Comparison of ENCODE assay signal across 8 cellular contexts in genomic region chr13:27621366-27622101, GRCh38. TPM values are rescaled to one million over a fixed set of nuclear protein-coding genes. Genes with fewer than 3 reads are reported as not detected.
A peak's percentile ranks its signal among the peaks of the same experiment; 100 is the strongest.
DNase-seq lines count a peak whose midpoint lies in the region; ATAC-seq and TF ChIP-seq lines count a peak whose summit lies in the region.

TSS of gene POLR1D (plus strand) at chr13:27621892. CDS start at chr13:27621984, 92 bp downstream.

- H3K4me3 Mint-ChIP-seq in chondrocyte (ENCODE audit: unreplicated experiment), result peak within 1 kb of the TSS; percentile 90

- peak within 1 kb of the TSS; percentile 95 for H3K27ac Mint-ChIP-seq in chondrocyte (ENCODE audit: unreplicated experiment)

- TF ChIP-seq CTCF in AG04450 (IDR thresholded peaks at IDR 0.05; ENCODE audit: low read depth, low read length), result no peak
- no peak for TF ChIP-seq CTCF in chondrocyte (IDR thresholded peaks at IDR 0.05)
- no peak for TF ChIP-seq CTCF in kidney epithelial cell (IDR thresholded peaks at IDR 0.05; ENCODE audit: insufficient read depth, low read length, poor library complexity, severe bottlenecking)

- H3K9me3 ChIP-seq in AG04450 (ENCODE audit: control insufficient read depth, insufficient read depth, low read length), result no peaks in the 10 kb centered on the region; the same call in 1 of the 2 replicates

- no peaks in the 10 kb centered on the region for H3K9me3 Mint-ChIP-seq in chondrocyte (ENCODE audit: low read depth)

- peak within 1 kb of the TSS; percentile 77 for H3K27ac ChIP-seq in AG04450 (ENCODE audit: low read depth, low read length)

- H3K36me3 Mint-ChIP-seq in chondrocyte (ENCODE audit: low read depth), result peaks cover 3% of the 10 kb centered on the region

- H3K4me3 ChIP-seq in AG04450 (ENCODE audit: low read depth, low read length) (peak within 1 kb of the TSS; percentile 88), kidney epithelial cell (ENCODE audit: low read depth, low read length) (peak within 1 kb of the TSS; percentile 79)

- peak; percentile 47 for ATAC-seq in GM18873 (IDR thresholded peaks at IDR 0.05; ENCODE audit: low FRiP score, unreplicated experiment)
- peak; percentile 60 for ATAC-seq in HG03108 (IDR thresholded peaks at IDR 0.05; ENCODE audit: unreplicated experiment)

- H3K4me1 Mint-ChIP-seq in chondrocyte (ENCODE audit: low read depth), result peaks cover 45% of the 10 kb centered on the region

- no peaks in the 10 kb centered on the region for H3K27me3 Mint-ChIP-seq in chondrocyte (ENCODE audit: low read depth)

- H3K27me3 ChIP-seq in AG04450 (ENCODE audit: control insufficient read depth, insufficient read depth, low read length), result no peaks in the 10 kb centered on the region
- H3K27me3 ChIP-seq in kidney epithelial cell (ENCODE audit: control insufficient read depth, insufficient read depth, low read length), result no peaks in the 10 kb centered on the region

- CTCF ChIA-PET in AG04450 (lab: Charles Lee), result interaction anchor here (0.5 to 2.4 kb wide), 7 partner anchors 9 to 1000 kb away, joined by 3 to 18 read pairs (median 6); no protein-coding TSS in a partner anchor

- H3K36me3 ChIP-seq in kidney epithelial cell (ENCODE audit: control insufficient read depth, insufficient read depth, low read length), result peaks cover 2% of the 10 kb centered on the region

- POLR2A ChIA-PET in AG04450 (lab: Yijun Ruan, JAX), result interaction anchor here (2.3 kb wide), 1 partner anchor 37 kb away, joined by 6 read pairs; no protein-coding TSS in a partner anchor

- DNase-seq in AG04450 (ENCODE audit: low read depth, low spot score) (no peak), NCI-H460 (ENCODE audit: extremely low read depth, low read depth) (peak; percentile 54), chondrocyte (ENCODE audit: low spot score) (no peak), kidney epithelial cell (ENCODE audit: low read depth) (no peak)
- peak; percentile 47 to 64 for DNase-seq in activated CD4-positive, alpha-beta T cell treated with anti-CD3 and anti-CD28 coated beads for 24 hours (ENCODE audit: low read depth in 2 of 2)
- peak; percentile 63 to 69 for DNase-seq in stimulated activated CD4-positive, alpha-beta T cell treated with anti-CD3 and anti-CD28 coated beads, Interleukin-15, amount 100 ng/mL, for 48 hours (ENCODE audit: low read depth in 2 of 2)

RNA-seq across cellular contexts. Expression of gene POLR1D, which starts in this region (rescaled TPM):
- 155 and 174 TPM in 2 replicates for polyA plus RNA-seq in AG04450 (2011; rRNA removed)
- 39.6 and 53.4 TPM in 2 replicates for polyA minus RNA-seq in AG04450 (2011; rRNA and poly(A)+ RNA removed)
- total RNA-seq in NCI-H460 (2014; rRNA removed; shearing (Covaris generic)), result 128 and 149 TPM in 2 replicates
- polyA plus RNA-seq in NCI-H460 (2014; cell fraction: nucleus; rRNA removed), result 88.1 and 99.3 TPM in 2 replicates
- total RNA-seq in chondrocyte (64.7 to 75.2 TPM (median 72.4 TPM) in 3 replicates), kidney epithelial cell (145 and 149 TPM in 2 replicates)

Comparison
In these comparisons a context has a peak if more than half of its experiments do, and no peak if none do; other contexts are left out.
1. DNase-seq: peak in NCI-H460 (single experiment), activated CD4-positive, alpha-beta T cell treated with anti-CD3 and anti-CD28 coated beads for 24 hours (2 of 2) and stimulated activated CD4-positive, alpha-beta T cell treated with anti-CD3 and anti-CD28 coated beads, Interleukin-15, amount 100 ng/mL, for 48 hours (2 of 2); none in AG04450 (single experiment), chondrocyte (single experiment) and kidney epithelial cell (single experiment).